21 cellular contexts compared by ENCODE assay signal in genomic region chr3:32203854-32204253, GRCh38. TPM values are rescaled to one million over a fixed set of nuclear protein-coding genes. Genes with fewer than 3 reads are reported as not detected.
A peak's percentile ranks its signal among the peaks of the same experiment; 100 is the strongest.
DNase-seq lines count a peak whose midpoint lies in the region; ATAC-seq and TF ChIP-seq lines count a peak whose summit lies in the region.
"Had no signal": no experiment of that assay in that cellular context is flagged by ENCODE, and none has a peak within 500 bp of the region (broad histone marks: within the 10 kb centered on the region; RNA-seq: fewer than 3 reads in every experiment).

No MANE protein-coding gene starts in this region.

- H3K4me3 ChIP-seq in skeletal muscle cell (ENCODE audit: low read depth, low read length): no peak overlapping the region
- H3K4me3 ChIP-seq: cardiac muscle cell, gastrocnemius medialis, lung, upper lobe of right lung had no signal

- DNase-seq in HT1080 (ENCODE audit: low read depth) (peak; percentile 27), erythroblast (lab: John Stamatoyannopoulos, UW) (peak; percentile 44 to 55), skeletal muscle cell (ENCODE audit: low read depth) (peak; percentile 40), NCI-H82 treated with DMSO at 0.1 percent for 48 hours (lab: John Stamatoyannopoulos, UW; ENCODE audit: unreplicated experiment) (no peak), T-helper 1 cell (no peak)
- no peak for DNase-seq in activated naive CD4-positive, alpha-beta T cell treated with anti-CD3 and anti-CD28 coated beads, Interleukin-2, amount 50 U/mL, for 72 hours (ENCODE audit: low spot score in 2 of 2)
- DNase-seq: activated CD4-positive, alpha-beta T cell treated with anti-CD3 and anti-CD28 coated beads, Interleukin-2, amount 50 U/mL, for 1 hour; activated naive CD4-positive, alpha-beta T cell treated with Interleukin-2 at 50 U/mL for 16 hours; DMS79; effector CD8-positive, alpha-beta T cell; gastrocnemius medialis; KBM-7; natural killer cell; NCI-H2171 treated with DMSO at 0.1 percent for 48 hours; stimulated activated naive CD4-positive, alpha-beta T cell treated with Interleukin-2 at 50 U/mL for 16 hours; upper lobe of right lung had no signal

- H3K9me3 Mint-ChIP-seq in activated naive CD4-positive, alpha-beta T cell treated with anti-CD3 and anti-CD28 coated beads, Interleukin-2, amount 50 U/mL, for 72 hours: no peaks in the 10 kb centered on the region
- H3K9me3 Mint-ChIP-seq: natural killer cell had no signal

- no peak for TF ChIP-seq POLR2A in erythroblast (IDR thresholded peaks at IDR 0.05; ENCODE audit: low read length)

- H3K36me3 Mint-ChIP-seq in activated naive CD4-positive, alpha-beta T cell treated with anti-CD3 and anti-CD28 coated beads, Interleukin-2, amount 50 U/mL, for 72 hours: no peaks in the 10 kb centered on the region
- H3K36me3 Mint-ChIP-seq: natural killer cell had no signal

- H3K27ac Mint-ChIP-seq in activated naive CD4-positive, alpha-beta T cell treated with anti-CD3 and anti-CD28 coated beads, Interleukin-2, amount 50 U/mL, for 72 hours: no peak overlapping the region
- H3K27ac Mint-ChIP-seq: natural killer cell, progenitor cell of endocrine pancreas had no signal

- peak; percentile 90 for ATAC-seq in SK-N-SH treated with all-trans-retinoic acid at 6 μM for 48 hours
- ATAC-seq in GM19035 (IDR thresholded peaks at IDR 0.05; ENCODE audit: unreplicated experiment): no peak
- no peak for ATAC-seq in activated naive CD4-positive, alpha-beta T cell treated with anti-CD3 and anti-CD28 coated beads, Interleukin-2, amount 50 U/mL, for 72 hours
- ATAC-seq: gastrocnemius medialis, natural killer cell, upper lobe of right lung had no signal

TF ChIP-seq in SK-N-SH treated with all-trans-retinoic acid at 6 μM for 48 hours, 23 proteins besides CTCF, POLR2A, EP300 and RAD21:
- TF ChIP-seq ISL1 (CRISPR knock-in tag; IDR thresholded peaks at IDR 0.05) (0 out of 2 replicates have a peak, but pooled peaks have one; percentile 29), PPARA (CRISPR knock-in tag; IDR thresholded peaks at IDR 0.05; ENCODE audit: borderline replicate concordance) (no peak)

RNA-seq across cellular contexts. Expression of gene CMTM8, which starts 34.6 kb away (rescaled TPM):
- 3.2 and 10.4 TPM in 2 replicates for total RNA-seq in HT1080 (2014; rRNA removed; shearing (Covaris generic))
- 10.0 and 11.2 TPM in 2 replicates for polyA plus RNA-seq in HT1080 (2015; cell fraction: cytosol; rRNA removed)
- polyA plus RNA-seq in HT1080 (2015; cell fraction: nucleus; rRNA removed): 3.2 and 4.2 TPM in 2 replicates
- 1 to 10 TPM; 7.8 to 9.5 TPM for total RNA-seq in activated naive CD4-positive, alpha-beta T cell treated with anti-CD3 and anti-CD28 coated beads, Interleukin-2, amount 50 U/mL, for 72 hours

Comparison
In these comparisons a context has a peak if more than half of its experiments do, and no peak if none do; other contexts are left out.
1. DNase-seq: peak in HT1080 (single experiment), erythroblast (2 of 2) and skeletal muscle cell (single experiment); none in NCI-H82 treated with DMSO at 0.1 percent for 48 hours (single experiment), T-helper 1 cell (0 of 5) and activated naive CD4-positive, alpha-beta T cell treated with anti-CD3 and anti-CD28 coated beads, Interleukin-2, amount 50 U/mL, for 72 hours (0 of 2).